Comparison of ENCODE assay signal across 8 cellular contexts in the genomic region with DNA sequence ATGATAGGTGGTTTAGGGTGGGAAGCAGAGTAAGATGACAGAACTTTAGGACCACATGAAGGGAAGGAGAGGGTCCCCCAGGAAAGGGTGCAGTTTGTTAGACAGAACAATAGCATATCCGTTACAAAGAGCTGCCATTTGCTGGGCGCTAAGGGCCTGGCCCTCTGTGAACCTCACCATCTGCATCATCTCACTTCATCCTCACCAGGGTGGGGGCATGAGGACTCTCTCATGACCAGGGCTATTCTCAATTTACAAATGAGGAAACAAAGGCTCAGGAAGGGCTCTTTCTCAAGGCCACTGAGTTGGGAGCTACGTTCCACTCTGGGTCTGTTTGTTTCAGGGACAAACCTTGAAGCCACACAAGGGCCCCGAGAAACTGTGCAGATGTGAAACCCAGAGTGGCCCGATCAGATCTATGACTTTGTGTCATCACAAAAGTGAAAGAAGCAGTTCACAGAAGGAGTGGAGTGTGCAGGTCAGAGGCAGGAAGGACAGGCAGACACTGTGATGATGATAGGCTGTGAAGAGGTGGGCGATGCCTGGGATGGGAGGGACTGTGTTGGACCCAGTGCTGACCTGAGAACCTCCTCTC.
DNase-seq lines count a peak whose midpoint lies in the region; ATAC-seq, FAIRE-seq and TF ChIP-seq lines count a peak whose summit lies in the region.
"Not testable (repeated sequence)": the region's sequence is repeated elsewhere in the genome, so short reads cannot be mapped to it uniquely, and the experiment has no call there.

No MANE protein-coding gene starts in this region.

- not testable (repeated sequence) for H3K4me3 Mint-ChIP-seq in T-helper 17 cell; activated naive CD4-positive, alpha-beta T cell treated with anti-CD3 and anti-CD28 coated beads for 36 hours

- ATAC-seq in GM19035 (IDR thresholded peaks at IDR 0.05; ENCODE audit: unreplicated experiment): peak; percentile 98
- ATAC-seq in GM21528 (IDR thresholded peaks at IDR 0.05; ENCODE audit: low FRiP score, unreplicated experiment): peak; percentile 97
- ATAC-seq in HG02885 (IDR thresholded peaks at IDR 0.05; ENCODE audit: poor library complexity, unreplicated experiment): peak; percentile 98
- peak; percentile 97 for ATAC-seq in HG03342 (IDR thresholded peaks at IDR 0.05; ENCODE audit: unreplicated experiment)
- peak; percentile 56 for ATAC-seq in T-helper 17 cell

- intact Hi-C loops in activated naive CD4-positive, alpha-beta T cell treated with anti-CD3 and anti-CD28 coated beads for 36 hours (cut with micrococcal nuclease): not testable (repeated sequence)

- TF ChIP-seq POLR2A in GM12891 (IDR thresholded peaks at IDR 0.05; ENCODE audit: low read depth, low read length): not testable (repeated sequence)

- DNase-seq in GM12891 (ENCODE audit: insufficient read length, low spot score); T-helper 17 cell: not testable (repeated sequence)
- DNase-seq in activated naive CD4-positive, alpha-beta T cell treated with anti-CD3 and anti-CD28 coated beads for 36 hours: peak; percentile 59
- DNase-seq in stimulated activated CD4-positive, alpha-beta T cell treated with anti-CD3 and anti-CD28 coated beads, Interleukin-1b, Interleukin-23, amount 100 ng/mL, for 48 hours: peak; percentile 50

- H3K27ac Mint-ChIP-seq in T-helper 17 cell; activated naive CD4-positive, alpha-beta T cell treated with anti-CD3 and anti-CD28 coated beads for 36 hours: not testable (repeated sequence)

- CTCF ChIA-PET in activated naive CD4-positive, alpha-beta T cell treated with anti-CD3 and anti-CD28 coated beads for 36 hours (lab: Charles Lee): not testable (repeated sequence)

- FAIRE-seq in GM12891 (lab: Jason Lieb, UNC): peak; percentile 61

- H3K9me3 ChIP-seq in T-helper 17 cell (ENCODE audit: control insufficient read depth, low read length, poor library complexity, severe bottlenecking): not testable (repeated sequence)

- H3K4me1 Mint-ChIP-seq in T-helper 17 cell: not testable (repeated sequence)
- H3K4me1 Mint-ChIP-seq in activated naive CD4-positive, alpha-beta T cell treated with anti-CD3 and anti-CD28 coated beads for 36 hours (ENCODE audit: low read depth): peaks cover 30% of the 10 kb centered on the region

- H3K27me3 Mint-ChIP-seq in T-helper 17 cell; activated naive CD4-positive, alpha-beta T cell treated with anti-CD3 and anti-CD28 coated beads for 36 hours (ENCODE audit: low read depth): not testable (repeated sequence)

- not testable (repeated sequence) for H3K9me3 Mint-ChIP-seq in activated naive CD4-positive, alpha-beta T cell treated with anti-CD3 and anti-CD28 coated beads for 36 hours

- not testable (repeated sequence) for H3K36me3 Mint-ChIP-seq in T-helper 17 cell (ENCODE audit: low read depth); activated naive CD4-positive, alpha-beta T cell treated with anti-CD3 and anti-CD28 coated beads for 36 hours (ENCODE audit: low read depth)
